Comparison of ENCODE assay signal across 26 cellular contexts in the genomic region with DNA sequence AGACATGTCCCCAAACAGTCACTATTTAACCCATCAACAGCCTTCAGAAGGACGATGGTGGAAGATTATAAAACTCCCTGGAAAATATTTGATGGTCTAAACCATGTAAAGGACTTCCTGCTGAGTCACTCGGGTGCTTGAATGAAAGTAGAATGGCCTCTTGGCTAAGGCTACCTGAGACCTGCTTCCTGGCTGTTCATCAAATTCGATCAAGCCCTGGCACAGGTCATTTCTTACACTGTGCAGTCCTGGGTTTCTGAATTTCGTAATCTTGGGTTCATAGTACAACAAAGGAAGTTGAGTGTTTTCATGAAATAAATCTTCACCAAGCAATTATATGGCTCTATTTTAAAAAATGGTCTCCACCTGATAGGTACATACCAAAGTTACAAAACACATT.
DNase-seq lines count a peak whose midpoint lies in the region; ATAC-seq and TF ChIP-seq lines count a peak whose summit lies in the region.
"Had no signal": no experiment of that assay in that cellular context is flagged by ENCODE, and none has a peak within 500 bp of the region (broad histone marks: within the 10 kb centered on the region; RNA-seq: fewer than 3 reads in every experiment).

No MANE protein-coding gene starts in this region.

- no peaks in the 10 kb centered on the region for H3F3A ChIP-seq in MM.1S (ENCODE audit: insufficient read depth, low read length)

- H3K9me2 ChIP-seq in MM.1S (replicated peaks; ENCODE audit: insufficient read depth, low read length) = no peaks in the 10 kb centered on the region
- no peaks in the 10 kb centered on the region for H3K9me2 ChIP-seq in hepatocyte (replicated peaks; ENCODE audit: insufficient read depth)

- no peak overlapping the region for H3K9ac ChIP-seq in MM.1S (ENCODE audit: low read length)

- no peaks in the 10 kb centered on the region for H3K79me2 ChIP-seq in MM.1S (ENCODE audit: low read length)
- no peaks in the 10 kb centered on the region for H3K79me2 ChIP-seq in hepatocyte

- H3K36me3 ChIP-seq in MM.1S (replicated peaks; ENCODE audit: insufficient read depth, low read length) (no peaks in the 10 kb centered on the region), hepatocyte (replicated peaks; ENCODE audit: insufficient read depth, low read depth) (no peaks in the 10 kb centered on the region), prostate gland (no peaks in the 10 kb centered on the region)
- H3K36me3 ChIP-seq: ovary had no signal

- no peak for DNase-seq in MM.1S
- no peak for DNase-seq in hepatocyte (ENCODE audit: low spot score)
- DNase-seq in prostate gland (ENCODE audit: low spot score) = peak; percentile 67
- no peak for DNase-seq in DMS 273 (lab: John Stamatoyannopoulos, UW; ENCODE audit: unreplicated experiment)
- no peak for DNase-seq in NCI-H1930 (lab: John Stamatoyannopoulos, UW)
- DNase-seq: activated CD4-positive, alpha-beta T cell treated with anti-CD3 and anti-CD28 coated beads, Interleukin-2, amount 10 ng/mL, durations not matched to agents 7 days and 5 days; activated naive CD4-positive, alpha-beta T cell; activated T-cell treated with anti-CD3 and anti-CD28 coated beads, Interleukin-2, amount 50 U/mL, for 48 hours; CD8-positive, alpha-beta memory T cell; HCEC 1CT; KG1; NCI-H1436; nephron progenitor cell; OCI-M1; ovary; stimulated activated CD4-positive, alpha-beta T cell treated with anti-CD3 and anti-CD28 coated beads, Interleukin-4, amount 100 ng/mL, for 24 hours; substantia nigra; T-helper 9 cell had no signal

- no peak for TF ChIP-seq CTCF in C4-2B (conservative IDR thresholded peaks at IDR 0.05)
- no peak for TF ChIP-seq CTCF in MM.1S (IDR thresholded peaks at IDR 0.05; ENCODE audit: low read length)
- no peak for TF ChIP-seq CTCF in hepatocyte (IDR thresholded peaks at IDR 0.05; ENCODE audit: poor library complexity)
- TF ChIP-seq CTCF in prostate gland (IDR thresholded peaks at IDR 0.05) = no peak

- no peak overlapping the region for H3K4me3 ChIP-seq in MM.1S (ENCODE audit: low read length)
- H3K4me3 ChIP-seq in hepatocyte = no peak overlapping the region
- H3K4me3 ChIP-seq in prostate gland = no peak overlapping the region
- H3K4me3 ChIP-seq: A549, ovary had no signal

- H3K27ac ChIP-seq in C4-2B (peak overlapping the region; percentile 3; the same call in 1 of the 2 replicates), MM.1S (ENCODE audit: low read length) (no peak overlapping the region), hepatocyte (peak overlapping the region; percentile 62), prostate gland (peak overlapping the region in 1 of 2 donors; percentile 46)
- H3K27ac ChIP-seq: A549, ovary had no signal

- H3K27me3 ChIP-seq in MM.1S (replicated peaks; ENCODE audit: insufficient read depth, low read length) (peaks cover 5% of the 10 kb centered on the region; the same call in 1 of the 2 replicates), hepatocyte (no peaks in the 10 kb centered on the region), prostate gland (replicated peaks; ENCODE audit: insufficient read depth) (no peaks in the 10 kb centered on the region)
- H3K27me3 ChIP-seq: ovary had no signal

- ATAC-seq in HG02623 (IDR thresholded peaks at IDR 0.05; ENCODE audit: unreplicated experiment) = no peak
- no peak for ATAC-seq in GM18502 (IDR thresholded peaks at IDR 0.05; ENCODE audit: poor library complexity, unreplicated experiment)
- ATAC-seq: A549; Right ventricle myocardium inferior; sciatic nerve; stimulated activated effector memory CD8-positive, alpha-beta T cell treated with anti-CD3 and anti-CD28 coated beads, Interleukin-12 subunit alpha, Interleukin-12 subunit beta, amount 100 ng/mL, for 72 hours; WTC11 had no signal

- no peaks in the 10 kb centered on the region for H4K20me1 ChIP-seq in MM.1S (ENCODE audit: insufficient read depth, low read length)
- no peaks in the 10 kb centered on the region for H4K20me1 ChIP-seq in hepatocyte (ENCODE audit: insufficient read depth, poor library complexity, severe bottlenecking)

- H2AFZ ChIP-seq in MM.1S (ENCODE audit: low read length) (no peak overlapping the region), hepatocyte (no peak overlapping the region)

- TF ChIP-seq POLR2A in prostate gland (IDR thresholded peaks at IDR 0.05) = no peak

- H3K4me2 ChIP-seq in MM.1S (ENCODE audit: low read depth, low read length) (peak overlapping the region; percentile 7; the same call in 1 of the 2 replicates), hepatocyte (peak overlapping the region; percentile 58)
- H3K4me2 ChIP-seq: A549 had no signal

- H3K4me1 ChIP-seq in MM.1S (ENCODE audit: low read length) = no peaks in the 10 kb centered on the region
- peaks cover 12% of the 10 kb centered on the region for H3K4me1 ChIP-seq in hepatocyte (ENCODE audit: insufficient read depth)
- H3K4me1 ChIP-seq in prostate gland (replicated peaks) = no peaks in the 10 kb centered on the region
- H3K4me1 ChIP-seq: A549 had no signal

- H3K9me3 ChIP-seq in MM.1S (replicated peaks; ENCODE audit: insufficient read depth, low read length) = no peaks in the 10 kb centered on the region
- H3K9me3 ChIP-seq in hepatocyte (ENCODE audit: low read depth) = no peaks in the 10 kb centered on the region
- H3K9me3 ChIP-seq in prostate gland = no peaks in the 10 kb centered on the region
- H3K9me3 ChIP-seq: A549, ovary had no signal

- intact Hi-C loops in prostate gland (cut with DNase I) = no loop called here

- 72% methylated on average over 4 of the region's 4 CpGs for WGBS in hepatocyte (ENCODE audit: low lambda C conversion rate, missing lambda C conversion rate)
- 25% methylated on average over 4 of the region's 4 CpGs for WGBS in prostate gland
